ENCODE assay signal across 2 cellular contexts in the genomic region with DNA sequence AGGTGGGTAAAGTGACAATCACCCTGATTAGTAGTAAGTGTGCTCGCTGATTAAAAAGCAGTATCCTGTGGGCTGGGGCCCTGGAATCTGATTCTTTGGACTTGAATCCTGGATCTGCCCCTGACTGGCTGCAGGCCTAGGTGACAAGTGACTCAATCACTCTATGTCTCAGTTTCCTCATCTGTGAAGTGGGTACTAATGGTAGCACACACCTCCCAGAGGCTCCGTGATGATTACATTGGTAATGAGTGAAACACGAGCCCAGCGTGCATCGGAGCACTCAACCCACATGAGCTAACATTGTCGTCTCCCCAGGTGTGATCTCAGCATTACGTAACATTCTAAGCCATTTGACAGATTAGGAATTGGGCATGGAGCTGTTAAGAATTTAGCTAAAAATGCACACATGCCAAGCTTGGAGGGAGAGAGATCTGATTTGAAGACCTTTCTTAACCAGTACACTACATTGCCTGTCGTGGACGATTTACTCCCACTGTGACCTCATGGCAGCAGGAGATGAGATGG.
TF ChIP-seq lines count a peak whose summit lies in the region.

No MANE protein-coding gene starts in this region.

TF ChIP-seq in A549, 52 proteins besides CTCF, POLR2A, EP300 and RAD21:
- TF ChIP-seq CHD4 (IDR thresholded peaks at IDR 0.05; ENCODE audit: borderline replicate concordance) (no peak), ATOH8 (CRISPR knock-in tag; IDR thresholded peaks at IDR 0.05; ENCODE audit: low read depth) (no peak), KDM5A (IDR thresholded peaks at IDR 0.05) (no peak), HDAC2 (IDR thresholded peaks at IDR 0.05) (no peak), SMC3 (IDR thresholded peaks at IDR 0.05) (no peak), REST (IDR thresholded peaks at IDR 0.05) (no peak), CEBPB (IDR thresholded peaks at IDR 0.05) (no peak), RCOR1 (IDR thresholded peaks at IDR 0.05; ENCODE audit: low read depth, low read length) (no peak), PHF8 (IDR thresholded peaks at IDR 0.05; ENCODE audit: borderline replicate concordance, low read depth) (no peak), NFE2L2 (conservative IDR thresholded peaks at IDR 0.05; ENCODE audit: low read length) (no peak), HOXA7 (CRISPR knock-in tag; IDR thresholded peaks at IDR 0.05) (no peak)
- TF ChIP-seq, protein P1, sequence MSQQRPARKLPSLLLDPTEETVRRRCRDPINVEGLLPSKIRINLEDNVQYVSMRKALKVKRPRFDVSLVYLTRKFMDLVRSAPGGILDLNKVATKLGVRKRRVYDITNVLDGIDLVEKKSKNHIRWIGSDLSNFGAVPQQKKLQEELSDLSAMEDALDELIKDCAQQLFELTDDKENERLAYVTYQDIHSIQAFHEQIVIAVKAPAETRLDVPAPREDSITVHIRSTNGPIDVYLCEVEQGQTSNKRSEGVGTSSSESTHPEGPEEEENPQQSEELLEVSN (IDR thresholded peaks at IDR 0.05; ENCODE audit: borderline replicate concordance, low read depth), result no peak
TF ChIP-seq in A549: peak in this region for 0.

TF ChIP-seq in H1, 55 proteins besides CTCF, POLR2A, EP300 and RAD21:
- TF ChIP-seq ATF2 (IDR thresholded peaks at IDR 0.05; ENCODE audit: low read length) (no peak), RFX5 (IDR thresholded peaks at IDR 0.05; ENCODE audit: borderline replicate concordance, low read depth, low read length) (0 out of 2 replicates have a peak, but pooled peaks have one; percentile 14)
